Comparison of ENCODE assay signal across 5 cellular contexts in the genomic region with DNA sequence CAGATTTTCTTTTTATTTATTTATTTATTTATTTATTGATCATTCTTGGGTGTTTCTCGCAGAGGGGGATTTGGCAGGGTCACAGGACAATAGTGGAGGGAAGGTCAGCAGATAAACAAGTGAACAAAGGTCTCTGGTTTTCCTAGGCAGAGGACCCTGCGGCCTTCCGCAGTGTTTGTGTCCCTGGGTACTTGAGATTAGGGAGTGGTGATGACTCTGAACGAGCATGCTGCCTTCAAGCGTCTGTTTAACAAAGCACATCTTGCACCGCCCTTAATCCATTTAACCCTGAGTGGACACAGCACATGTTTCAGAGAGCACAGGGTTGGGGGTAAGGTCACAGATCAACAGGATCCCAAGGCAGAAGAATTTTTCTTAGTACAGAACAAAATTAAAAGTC. TPM values are rescaled to one million over a fixed set of nuclear protein-coding genes. Genes with fewer than 3 reads are reported as not detected.
A peak's percentile ranks its signal among the peaks of the same experiment; 100 is the strongest.
DNase-seq lines count a peak whose midpoint lies in the region; ATAC-seq, FAIRE-seq and TF ChIP-seq lines count a peak whose summit lies in the region.
"Not testable (repeated sequence)": the region's sequence is repeated elsewhere in the genome, so short reads cannot be mapped to it uniquely, and the experiment has no call there.

No MANE protein-coding gene starts in this region.

- not testable (repeated sequence) for H3K27ac ChIP-seq in GM12878 (ENCODE audit: control insufficient read depth, insufficient read depth); HepG2 (ENCODE audit: extremely low read length, insufficient read depth, low read length)
- peak overlapping the region; percentile 56 to 80 (median 71) for H3K27ac ChIP-seq in esophagus muscularis mucosa (replicated peaks in 1 of 4)

- H3K4me1 ChIP-seq in GM12878 (ENCODE audit: control insufficient read depth, insufficient read depth, low read length): not testable (repeated sequence)
- H3K4me1 ChIP-seq in esophagus muscularis mucosa (peaks cover 11 to 57% (median 52%) of the 10 kb centered on the region in 4 donors), HepG2 (ENCODE audit: insufficient read depth, low read length) (peaks cover 18% of the 10 kb centered on the region)

- not testable (repeated sequence) for DNase-seq in T-helper 17 cell; GM12878 (ENCODE audit: low read depth, low spot score); esophagus muscularis mucosa (ENCODE audit: extremely low spot score); glutamatergic neuron; HepG2 (ENCODE audit: low spot score)

- not testable (repeated sequence) for H3K4me2 ChIP-seq in GM12878 (ENCODE audit: control insufficient read depth, insufficient read depth); HepG2 (ENCODE audit: low read depth, low read length)

- H3K4me3 ChIP-seq in GM12878; esophagus muscularis mucosa; HepG2 (replicated peaks in 1 of 3; ENCODE audit: insufficient read depth in 1 of 3, low read depth in 2 of 3, low read length in 3 of 3): not testable (repeated sequence)

- TF ChIP-seq POLR2A in GM12878 (IDR thresholded peaks at IDR 0.05; ENCODE audit: low read depth, low read length); esophagus muscularis mucosa (IDR thresholded peaks at IDR 0.05; ENCODE audit: low read depth); HepG2 (IDR thresholded peaks at IDR 0.05; ENCODE audit: insufficient read depth in 1 of 2, low read depth in 2 of 2, low read length in 2 of 2): not testable (repeated sequence)

- not testable (repeated sequence) for H3K4me3 Mint-ChIP-seq in T-helper 17 cell; glutamatergic neuron (ENCODE audit: unreplicated experiment)

- H3K4me1 Mint-ChIP-seq in T-helper 17 cell; glutamatergic neuron (ENCODE audit: low read depth, unreplicated experiment): not testable (repeated sequence)

- in situ Hi-C loops in GM12878 (cut with MboI); HepG2 (cut with HindIII; ENCODE audit: extremely low pct_ligation_motif_present, low pct_unique_long_range_greater_than_20kb): not testable (repeated sequence)

- H4K20me1 ChIP-seq in GM12878 (ENCODE audit: control insufficient read depth, insufficient read depth); HepG2 (ENCODE audit: insufficient read depth, low read length): not testable (repeated sequence)

- not testable (repeated sequence) for ATAC-seq in T-helper 17 cell, GM12878, HepG2

- SMC1A ChIA-PET in GM12878 (lab: Charles Lee; ENCODE audit: uncharacterized antibody, unreplicated experiment): not testable (repeated sequence)

- WGBS in GM12878 (ENCODE audit: insufficient coverage, insufficient replicate concordance, low lambda C conversion rate, missing lambda C conversion rate): 99% methylated on average over 6 of the region's 6 CpGs
- WGBS in esophagus muscularis mucosa: 78% methylated on average over 1 of the region's 6 CpGs
- 9% methylated on average over 4 of the region's 6 CpGs for WGBS in HepG2 (ENCODE audit: low lambda C conversion rate)

- not testable (repeated sequence) for H3K27me3 ChIP-seq in GM12878 (replicated peaks in 1 of 2; ENCODE audit: control insufficient read depth in 2 of 2, insufficient read depth in 2 of 2, low read length in 1 of 2); esophagus muscularis mucosa; HepG2 (ENCODE audit: control insufficient read depth in 1 of 2, insufficient read depth in 2 of 2, low read length in 2 of 2)

- H3K27ac Mint-ChIP-seq in T-helper 17 cell: peak overlapping the region; percentile 51
- H3K27ac Mint-ChIP-seq in glutamatergic neuron (ENCODE audit: unreplicated experiment): peak overlapping the region; percentile 84

- not testable (repeated sequence) for TF ChIP-seq RAD21 in GM12878 (IDR thresholded peaks at IDR 0.05; ENCODE audit: insufficient read depth, low read depth, low read length); HepG2 (CRISPR knock-in tag; IDR thresholded peaks at IDR 0.05)

- not testable (repeated sequence) for TF ChIP-seq CTCF in GM12878 (IDR thresholded peaks at IDR 0.05 in 2 of 3, conservative IDR thresholded peaks at IDR 0.05 in 1 of 3; ENCODE audit: control insufficient read depth in 2 of 3, extremely low read depth in 1 of 3, insufficient read depth in 1 of 3, low read depth in 3 of 3, low read length in 3 of 3); esophagus muscularis mucosa (IDR thresholded peaks at IDR 0.05); glutamatergic neuron (IDR thresholded peaks at IDR 0.05; ENCODE audit: partially characterized antibody, unreplicated experiment); HepG2 (CRISPR knock-in tag; IDR thresholded peaks at IDR 0.05)

- not testable (repeated sequence) for H3K27me3 Mint-ChIP-seq in T-helper 17 cell; glutamatergic neuron (ENCODE audit: unreplicated experiment)

- FAIRE-seq in GM12878 (lab: Jason Lieb, UNC); HepG2 (lab: Jason Lieb, UNC): not testable (repeated sequence)

- H3K9me3 ChIP-seq in T-helper 17 cell (ENCODE audit: control insufficient read depth, low read length, poor library complexity, severe bottlenecking); GM12878 (replicated peaks; ENCODE audit: control insufficient read depth, insufficient read depth, low read length); esophagus muscularis mucosa; HepG2 (ENCODE audit: low read length): not testable (repeated sequence)

- not testable (repeated sequence) for TF ChIP-seq EP300 in GM12878 (IDR thresholded peaks at IDR 0.05; ENCODE audit: borderline replicate concordance in 1 of 2, control insufficient read depth in 1 of 2, low read depth in 2 of 2, low read length in 2 of 2); esophagus muscularis mucosa (IDR thresholded peaks at IDR 0.05); HepG2 (IDR thresholded peaks at IDR 0.05; ENCODE audit: low read depth in 2 of 2, low read length in 2 of 2); HepG2 (CRISPR knock-in tag; IDR thresholded peaks at IDR 0.05; ENCODE audit: borderline replicate concordance)

- BruUV-seq in GM12878 (replicated peaks; lab: Mats Ljungman, UMichigan) (TSS peak; percentile 8), HepG2 (replicated peaks; lab: Mats Ljungman, UMichigan) (TSS peak; percentile 24)

- intact Hi-C loops in GM12878 (cut with micrococcal nuclease; ENCODE audit: unreplicated experiment); esophagus muscularis mucosa (cut with DNase I); HepG2 (cut with micrococcal nuclease; ENCODE audit: unreplicated experiment): not testable (repeated sequence)

- CTCF ChIA-PET in GM12878 (lab: Yijun Ruan, JAX); HepG2 (lab: Yijun Ruan, JAX; ENCODE audit: low intra/inter-chr PET ratio, low total read pairs): not testable (repeated sequence)

- H3K36me3 Mint-ChIP-seq in T-helper 17 cell (ENCODE audit: low read depth): not testable (repeated sequence)
- peaks cover 18% of the 10 kb centered on the region for H3K36me3 Mint-ChIP-seq in glutamatergic neuron (ENCODE audit: unreplicated experiment)

- POLR2A ChIA-PET in GM12878 (lab: Charles Lee); HepG2 (lab: Yijun Ruan, JAX): not testable (repeated sequence)

- RAD21 ChIA-PET in GM12878 (lab: Charles Lee; ENCODE audit: unreplicated experiment): not testable (repeated sequence)

- H3K79me2 ChIP-seq in GM12878 (ENCODE audit: control insufficient read depth, insufficient read depth, low read length); HepG2 (ENCODE audit: insufficient read depth, low read length): not testable (repeated sequence)

- not testable (repeated sequence) for H2AFZ ChIP-seq in GM12878 (ENCODE audit: control insufficient read depth, low read depth, low read length); HepG2 (ENCODE audit: low read length)

- not testable (repeated sequence) for H3K36me3 ChIP-seq in GM12878 (ENCODE audit: control insufficient read depth in 2 of 2, insufficient read depth in 2 of 2, low read length in 1 of 2)
- peaks cover 9 to 59% (median 41%) of the 10 kb centered on the region in 4 donors for H3K36me3 ChIP-seq in esophagus muscularis mucosa
- peaks cover 3 to 41% of the 10 kb centered on the region in 2 experiments; a peak in 4 of 5 replicates for H3K36me3 ChIP-seq in HepG2 (replicated peaks in 1 of 2; ENCODE audit: control insufficient read depth in 1 of 2, insufficient read depth in 2 of 2, low read length in 2 of 2)

- not testable (repeated sequence) for H3K9me3 Mint-ChIP-seq in glutamatergic neuron (ENCODE audit: unreplicated experiment)

- not testable (repeated sequence) for H3K9ac ChIP-seq in GM12878 (ENCODE audit: control insufficient read depth, insufficient read depth, low read length); HepG2 (ENCODE audit: insufficient read depth, low read depth, low read length)

RNA-seq across cellular contexts. Expression of gene SPECC1L, which starts 45.6 kb away (rescaled TPM):
- total RNA-seq in T-helper 17 cell (10 to 100 TPM; 34.9 to 35.2 TPM), GM12878 (2014; rRNA removed) (18.8 and 21.1 TPM in 2 replicates), GM12878 (2014; rRNA removed; fragmentation: Illumina TruSeq; extraction: Trizol) (22.6 and 23.4 TPM in 2 replicates), GM12878 (2021) (40.6 and 42.8 TPM in 2 replicates), esophagus muscularis mucosa (100 to 1,000 TPM in 2 of 4 donors, 10 to 100 TPM in 2; 63.6 to 116 (median 90.1) TPM), glutamatergic neuron (ENCODE audit: unreplicated experiment) (173 TPM), HepG2 (2016; rRNA removed; fragmentation: Illumina TruSeq; extraction: Trizol) (30.3 and 40.2 TPM in 2 replicates)
- total RNA-seq in GM12878 (2013; cell fraction: nucleolus; rRNA removed): 92.9 and 93.0 TPM in 2 replicates
- 5.2 TPM for polyA plus RNA-seq in GM12878 (2011; ENCODE audit: low read depth)
- polyA plus RNA-seq in GM12878 (2011; rRNA removed) (16.4 and 17.8 TPM in 2 replicates), GM12878 (2014; fragmentation: Illumina TruSeq; extraction: Trizol) (21.1 and 21.5 TPM in 2 replicates), GM12878 (2014; fragmentation: Nextera tagmentation; extraction: Ambion mirVana) (1 to 10 TPM; 1.9 to 2.4 TPM), GM12878 (2014; rRNA removed) (17.5 and 18.3 TPM in 2 replicates), GM12878 (2016; fragmentation: Nextera tagmentation; extraction: Ambion mirVana) (10 to 100 TPM; 19.4 to 20.2 TPM), HepG2 (2011; rRNA removed) (14.1 and 16.9 TPM in 2 replicates)
- polyA plus RNA-seq in GM12878 (2011; cell fraction: cytosol; rRNA removed): 11.3 and 13.2 TPM in 2 replicates
- polyA plus RNA-seq in GM12878 (2011; cell fraction: nucleus; rRNA removed): 16.6 and 22.2 TPM in 2 replicates
- polyA plus RNA-seq in GM12878 (2012): 8.2 and 9.4 TPM in 2 replicates
- polyA minus RNA-seq in GM12878 (2011; rRNA and poly(A)+ RNA removed): 22.9 and 29.6 TPM in 2 replicates
- polyA minus RNA-seq in GM12878 (2011; cell fraction: cytosol; rRNA and poly(A)+ RNA removed): 6.0 and 9.1 TPM in 2 replicates
- polyA minus RNA-seq in GM12878 (2011; cell fraction: nucleus; rRNA and poly(A)+ RNA removed): 13.8 and 25.5 TPM in 2 replicates
- 12.7 and 19.1 TPM in 2 replicates for total RNA-seq in HepG2 (2016; cell fraction: cytosol; rRNA removed; fragmentation: Illumina TruSeq; extraction: Trizol; ENCODE audit: low read depth)
- total RNA-seq in HepG2 (2016; cell fraction: insoluble cytoplasmic fraction; rRNA removed; fragmentation: Illumina TruSeq; extraction: Trizol): 29.7 and 36.7 TPM in 2 replicates
- total RNA-seq in HepG2 (2016; cell fraction: membrane; rRNA removed; fragmentation: Illumina TruSeq; extraction: Trizol): 23.5 and 24.7 TPM in 2 replicates
- 33.2 and 38.0 TPM in 2 replicates for total RNA-seq in HepG2 (2016; cell fraction: nucleus; rRNA removed; fragmentation: Illumina TruSeq; extraction: Trizol)
- 12.5 and 14.6 TPM in 2 replicates for polyA plus RNA-seq in HepG2 (2011; cell fraction: cytosol; rRNA removed)
- polyA plus RNA-seq in HepG2 (2011; cell fraction: nucleus; rRNA removed): 19.0 TPM in 2 replicates
- polyA plus RNA-seq in HepG2 (2012): 20.4 and 20.6 TPM in 2 replicates
- polyA plus RNA-seq in HepG2 (2016; cell fraction: cytosol; fragmentation: Illumina TruSeq; extraction: Trizol; ENCODE audit: low read depth): 1.7 and 1.8 TPM in 2 replicates
- 19.1 and 20.8 TPM in 2 replicates for polyA plus RNA-seq in HepG2 (2016; cell fraction: insoluble cytoplasmic fraction; fragmentation: Illumina TruSeq; extraction: Trizol; ENCODE audit: low read depth)
- polyA plus RNA-seq in HepG2 (2016; cell fraction: membrane; fragmentation: Illumina TruSeq; extraction: Trizol; ENCODE audit: low read depth): 5.1 and 5.2 TPM in 2 replicates
- polyA plus RNA-seq in HepG2 (2016; cell fraction: nucleus; fragmentation: Illumina TruSeq; extraction: Trizol; ENCODE audit: insufficient read depth, low read depth): 22.8 and 26.2 TPM in 2 replicates
- 22.4 and 26.6 TPM in 2 replicates for polyA minus RNA-seq in HepG2 (2011; rRNA and poly(A)+ RNA removed; ENCODE audit: low replicate concordance)
- polyA minus RNA-seq in HepG2 (2011; cell fraction: cytosol; rRNA and poly(A)+ RNA removed): 16.9 and 23.3 TPM in 2 replicates
- 43.5 and 49.4 TPM in 2 replicates for polyA minus RNA-seq in HepG2 (2011; cell fraction: nucleus; rRNA and poly(A)+ RNA removed)
